Comparison of ENCODE assay signal across 20 cellular contexts in genomic region chr4:108328033-108328732, GRCh38.
"Had no signal": no experiment of that assay in that cellular context is flagged by ENCODE, and none has a peak within 500 bp of the region (broad histone marks: within the 10 kb centered on the region; RNA-seq: fewer than 3 reads in every experiment).

No MANE protein-coding gene starts in this region.

- H3K4me3 Mint-ChIP-seq: activated CD4-positive, alpha-beta memory T cell treated with anti-CD3 and anti-CD28 coated beads, Interleukin-2, amount 10 ng/mL, durations not matched to agents 7 days and 5 days; activated T-cell treated with anti-CD3 and anti-CD28 coated beads, Interleukin-2, amount 50 U/mL, for 24 hours; mesothelial cell of epicardium; neural crest cell; T-helper 17 cell had no signal

- H3K4me1 ChIP-seq: foreskin keratinocyte, uterus had no signal

- H3K27me3 Mint-ChIP-seq: activated T-cell treated with anti-CD3 and anti-CD28 coated beads, Interleukin-2, amount 50 U/mL, for 24 hours had no signal

- H3K36me3 Mint-ChIP-seq: mesothelial cell of epicardium had no signal

- DNase-seq: activated CD4-positive, alpha-beta memory T cell treated with anti-CD3 and anti-CD28 coated beads, Interleukin-2, amount 10 ng/mL, durations not matched to agents 7 days and 5 days; activated CD4-positive, alpha-beta T cell treated with anti-CD3 and anti-CD28 coated beads for 1 hour; activated effector memory CD4-positive, alpha-beta T cell treated with anti-CD3 and anti-CD28 coated beads, Interleukin-2, amount 50 U/mL, for 16 hours; activated T-cell treated with anti-CD3 and anti-CD28 coated beads, Interleukin-2, amount 50 U/mL, for 24 hours; anterior cingulate cortex; brain microvascular endothelial cell; foreskin keratinocyte; retina; stimulated activated CD4-positive, alpha-beta T cell treated with anti-CD3 and anti-CD28 coated beads, Interleukin-2, amount 100 ng/mL, for 24 hours; stimulated activated naive CD8-positive, alpha-beta T cell treated with anti-CD3 and anti-CD28 coated beads, Interleukin-15, Interleukin-2, amounts not matched to agents 100 U/mL and 50 U/mL, for 24 hours; T-helper 17 cell; transverse colon; uterus; WERI-Rb-1 had no signal

- H3K27me3 ChIP-seq: brain microvascular endothelial cell, transverse colon, uterus had no signal

- H3K27ac Mint-ChIP-seq: activated CD4-positive, alpha-beta memory T cell treated with anti-CD3 and anti-CD28 coated beads, Interleukin-2, amount 10 ng/mL, durations not matched to agents 7 days and 5 days; activated T-cell treated with anti-CD3 and anti-CD28 coated beads, Interleukin-2, amount 50 U/mL, for 24 hours; mesothelial cell of epicardium; T-helper 17 cell had no signal

- ATAC-seq: foreskin keratinocyte; left lobe of liver; SK-N-SH treated with all-trans-retinoic acid at 6 μM for 48 hours; stimulated activated naive CD8-positive, alpha-beta T cell treated with anti-CD3 and anti-CD28 coated beads, Interleukin-15, Interleukin-2, amounts not matched to agents 100 U/mL and 50 U/mL, for 24 hours; T-helper 17 cell had no signal

- H3K36me3 ChIP-seq: brain microvascular endothelial cell, transverse colon, uterus, WERI-Rb-1 had no signal

- H3K27ac ChIP-seq: brain microvascular endothelial cell, coronary artery, foreskin keratinocyte, transverse colon, uterus, WERI-Rb-1 had no signal

- H3K9me3 Mint-ChIP-seq: activated CD4-positive, alpha-beta memory T cell treated with anti-CD3 and anti-CD28 coated beads, Interleukin-2, amount 10 ng/mL, durations not matched to agents 7 days and 5 days; activated T-cell treated with anti-CD3 and anti-CD28 coated beads, Interleukin-2, amount 50 U/mL, for 24 hours; mesothelial cell of epicardium; neural crest cell had no signal

- H3K4me3 ChIP-seq: coronary artery, lung, transverse colon, uterus had no signal

- H3K9me3 ChIP-seq: transverse colon, uterus had no signal
